Comparison of ENCODE assay signal across 8 cellular contexts in genomic region chr13:32019612-32020233, GRCh38. TPM values are rescaled to one million over a fixed set of nuclear protein-coding genes. Genes with fewer than 3 reads are reported as not detected.
DNase-seq lines count a peak whose midpoint lies in the region; TF ChIP-seq lines count a peak whose summit lies in the region.

No MANE protein-coding gene starts in this region.

- no peaks in the 10 kb centered on the region for H3K4me1 Mint-ChIP-seq in activated T-helper 2 cell treated with anti-CD3 and anti-CD28 coated beads, Interferon-gamma antibody, Interleukin-2, Interleukin-4, amounts not matched to agents 10 μg/mL and 5 μg/mL and 100 μg/mL, durations not matched to agents 14 hours and 24 hours and 36 hours (ENCODE audit: low read depth)

- H3K4me1 ChIP-seq in prostate gland (replicated peaks), result no peaks in the 10 kb centered on the region

- no peaks in the 10 kb centered on the region for H3K9me3 ChIP-seq in prostate gland

- H3K4me3 ChIP-seq in prostate gland, result no peak overlapping the region

- TF ChIP-seq CTCF in prostate gland (IDR thresholded peaks at IDR 0.05), result peak in 3 of 4 experiments; percentile 54 to 57 (median 55)

- WGBS in prostate gland, result 42% methylated on average over 6 of the region's 6 CpGs

- H3K36me3 Mint-ChIP-seq in activated T-helper 2 cell treated with anti-CD3 and anti-CD28 coated beads, Interferon-gamma antibody, Interleukin-2, Interleukin-4, amounts not matched to agents 10 μg/mL and 5 μg/mL and 100 μg/mL, durations not matched to agents 14 hours and 24 hours and 36 hours (ENCODE audit: low read depth), result no peaks in the 10 kb centered on the region

- H3K27me3 Mint-ChIP-seq in activated T-helper 2 cell treated with anti-CD3 and anti-CD28 coated beads, Interferon-gamma antibody, Interleukin-2, Interleukin-4, amounts not matched to agents 10 μg/mL and 5 μg/mL and 100 μg/mL, durations not matched to agents 14 hours and 24 hours and 36 hours (ENCODE audit: low read depth), result no peaks in the 10 kb centered on the region

- no peak overlapping the region for H3K27ac Mint-ChIP-seq in activated T-helper 2 cell treated with anti-CD3 and anti-CD28 coated beads, Interferon-gamma antibody, Interleukin-2, Interleukin-4, amounts not matched to agents 10 μg/mL and 5 μg/mL and 100 μg/mL, durations not matched to agents 14 hours and 24 hours and 36 hours

- TF ChIP-seq POLR2A in prostate gland (IDR thresholded peaks at IDR 0.05), result no peak

- no peak overlapping the region for H3K27ac ChIP-seq in prostate gland

- no peaks in the 10 kb centered on the region for H3K36me3 ChIP-seq in prostate gland

- no peak overlapping the region for H3K4me3 Mint-ChIP-seq in activated T-helper 2 cell treated with anti-CD3 and anti-CD28 coated beads, Interferon-gamma antibody, Interleukin-2, Interleukin-4, amounts not matched to agents 10 μg/mL and 5 μg/mL and 100 μg/mL, durations not matched to agents 14 hours and 24 hours and 36 hours (ENCODE audit: low read depth)

- no peaks in the 10 kb centered on the region for H3K27me3 ChIP-seq in prostate gland (replicated peaks; ENCODE audit: insufficient read depth)

- DNase-seq in activated CD8-positive, alpha-beta memory T cell treated with anti-CD3 and anti-CD28 coated beads, Interleukin-2, amount 50 U/mL, for 4 hours, result peak; percentile 20
- no peak for DNase-seq in activated CD8-positive, alpha-beta memory T cell treated with anti-CD3 and anti-CD28 coated beads for 24 hours
- DNase-seq in H4 (ENCODE audit: low spot score) (peak; percentile 43), NCI-H146 treated with DMSO at 0.1 percent for 48 hours (lab: John Stamatoyannopoulos, UW; ENCODE audit: unreplicated experiment) (peak; percentile 45), head of caudate nucleus (peak in 38 of 42 donors; percentile 23 to 83 (median 52)), prostate gland (ENCODE audit: low spot score) (peak; percentile 10), mesenteric fat pad (ENCODE audit: low spot score) (no peak)
- peak; percentile 12 for DNase-seq in activated T-helper 2 cell treated with anti-CD3 and anti-CD28 coated beads, Interferon-gamma antibody, Interleukin-2, Interleukin-4, amounts not matched to agents 10 μg/mL and 5 μg/mL and 100 μg/mL, durations not matched to agents 14 hours and 24 hours and 36 hours (ENCODE audit: low spot score)

- intact Hi-C loops in activated T-helper 2 cell treated with anti-CD3 and anti-CD28 coated beads, Interferon-gamma antibody, Interleukin-2, Interleukin-4, amounts not matched to agents 10 μg/mL and 5 μg/mL and 100 μg/mL, durations not matched to agents 14 hours and 24 hours and 36 hours (cut with micrococcal nuclease), result loop anchor here (5.0 kb wide), 1 partner anchor 293 kb away; no protein-coding TSS in a partner anchor
- intact Hi-C loops in head of caudate nucleus (cut with DNase I) (loop anchor here (5.0 to 10.0 kb wide), 2 partner anchors 115 to 293 kb away; no protein-coding TSS in a partner anchor), prostate gland (cut with DNase I) (no loop called here)

- H3K9me3 Mint-ChIP-seq in activated T-helper 2 cell treated with anti-CD3 and anti-CD28 coated beads, Interferon-gamma antibody, Interleukin-2, Interleukin-4, amounts not matched to agents 10 μg/mL and 5 μg/mL and 100 μg/mL, durations not matched to agents 14 hours and 24 hours and 36 hours, result no peaks in the 10 kb centered on the region

RNA-seq across cellular contexts. Expression of gene FRY, which starts 11.9 kb away (rescaled TPM):
- 3.5 and 16.8 TPM in 2 replicates for total RNA-seq in H4 (2014; rRNA removed; shearing (Covaris generic))
- 3.7 and 7.4 TPM in 2 replicates for total RNA-seq in activated T-helper 2 cell treated with anti-CD3 and anti-CD28 coated beads, Interferon-gamma antibody, Interleukin-2, Interleukin-4, amounts not matched to agents 10 μg/mL and 5 μg/mL and 100 μg/mL, durations not matched to agents 14 hours and 24 hours and 36 hours
- 10 to 100 TPM; 16.4 to 33.3 TPM for total RNA-seq in prostate gland
- 31.8 TPM for total RNA-seq in mesenteric fat pad

Comparison
In these comparisons a context has a peak if more than half of its experiments do, and no peak if none do; other contexts are left out.
1. DNase-seq: peak in activated CD8-positive, alpha-beta memory T cell treated with anti-CD3 and anti-CD28 coated beads, Interleukin-2, amount 50 U/mL, for 4 hours (single experiment), H4 (single experiment), NCI-H146 treated with DMSO at 0.1 percent for 48 hours (single experiment), activated T-helper 2 cell treated with anti-CD3 and anti-CD28 coated beads, Interferon-gamma antibody, Interleukin-2, Interleukin-4, amounts not matched to agents 10 μg/mL and 5 μg/mL and 100 μg/mL, durations not matched to agents 14 hours and 24 hours and 36 hours (single experiment), head of caudate nucleus (38 of 42) and prostate gland (single experiment); none in activated CD8-positive, alpha-beta memory T cell treated with anti-CD3 and anti-CD28 coated beads for 24 hours (single experiment) and mesenteric fat pad (single experiment).